Comparison of ENCODE assay signal across 7 cellular contexts in the genomic region with DNA sequence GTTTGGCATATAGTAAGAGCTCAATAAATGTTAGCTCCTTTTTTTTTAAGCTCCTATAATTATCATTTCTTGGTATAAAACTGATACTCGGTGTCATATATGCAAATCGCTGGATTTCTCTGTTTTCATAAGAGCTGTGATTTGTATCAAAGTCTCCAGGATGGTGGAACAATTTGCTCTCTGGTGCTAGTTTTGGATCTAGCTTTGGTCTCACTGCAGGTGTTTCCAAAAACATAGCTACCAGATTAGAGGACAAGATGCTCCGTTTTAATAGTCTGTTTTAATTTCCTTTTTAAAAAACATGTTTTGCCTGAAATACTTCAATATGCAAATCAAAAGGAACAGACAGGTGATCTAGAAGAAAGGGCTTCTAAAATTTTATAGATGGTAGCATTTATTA.
"Had no signal": no experiment of that assay in that cellular context is flagged by ENCODE, and none has a peak within 500 bp of the region (broad histone marks: within the 10 kb centered on the region; RNA-seq: fewer than 3 reads in every experiment).

No MANE protein-coding gene starts in this region.

- FAIRE-seq: GM12878, GM12891, GM12892, GM18507, GM19239 had no signal

- DNase-seq: GDM1, GF-D8 had no signal
